ENCODE assay signal across 8 cellular contexts in the genomic region with DNA sequence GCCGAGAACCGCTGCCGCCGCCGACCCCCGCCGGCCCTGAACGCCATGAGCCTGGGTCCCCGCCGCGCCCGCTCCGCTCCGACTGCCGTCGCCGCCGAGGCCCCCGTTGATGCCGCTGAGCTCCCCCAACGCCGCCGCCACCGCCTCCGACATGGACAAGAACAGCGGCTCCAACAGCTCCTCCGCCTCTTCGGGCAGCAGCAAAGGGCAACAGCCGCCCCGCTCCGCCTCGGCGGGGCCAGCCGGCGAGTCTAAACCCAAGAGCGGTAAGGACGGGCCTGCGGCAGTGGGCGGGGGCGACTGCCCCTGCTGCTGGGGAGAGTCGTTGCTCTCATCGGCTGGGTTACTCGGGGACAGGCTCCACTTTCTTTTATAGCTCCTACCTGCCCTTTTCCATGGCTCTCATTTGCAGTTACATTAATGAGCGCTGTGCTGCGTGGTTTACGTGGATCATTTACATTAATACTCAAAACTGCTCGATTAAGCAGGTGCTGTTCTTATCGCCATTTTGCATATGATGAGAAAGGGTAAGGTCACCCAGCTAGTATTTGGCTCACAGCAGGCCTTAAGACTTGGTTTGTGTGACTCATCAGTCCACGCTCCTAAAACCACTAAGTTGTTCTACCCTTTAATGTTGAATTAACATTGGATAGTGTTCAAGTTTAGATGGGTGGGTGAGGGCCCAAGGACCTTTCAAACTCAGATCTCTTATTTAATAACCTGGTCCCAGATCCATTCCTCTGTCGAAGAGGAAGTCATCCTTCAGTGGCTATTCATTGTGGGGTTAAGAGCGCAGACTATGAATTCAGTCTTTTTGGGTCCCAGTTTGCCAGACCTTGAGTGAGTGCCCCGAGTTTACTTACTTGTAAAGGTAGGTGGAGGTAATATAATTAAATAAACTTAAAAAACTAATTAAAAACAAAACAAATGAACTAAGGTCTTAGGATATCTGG. TPM values are rescaled to one million over a fixed set of nuclear protein-coding genes. Genes with fewer than 3 reads are reported as not detected.
DNase-seq lines count a peak whose midpoint lies in the region; ATAC-seq lines count a peak whose summit lies in the region.

No MANE protein-coding gene starts in this region.

- peak overlapping the region; percentile 87 for H3K27ac Mint-ChIP-seq in activated CD8-positive, alpha-beta T cell treated with anti-CD3 and anti-CD28 coated beads, Interleukin-2, amount 10 ng/mL, durations not matched to agents 7 days and 5 days

- peak; percentile 12 for DNase-seq in NCI-H187 treated with DMSO at 0.1 percent for 48 hours (lab: John Stamatoyannopoulos, UW)
- DNase-seq in NCI-H187 (lab: John Stamatoyannopoulos, UW), result no peak
- peak; percentile 50 for DNase-seq in NCI-H226
- DNase-seq in activated CD8-positive, alpha-beta T cell treated with anti-CD3 and anti-CD28 coated beads, Interleukin-2, amount 10 ng/mL, durations not matched to agents 7 days and 5 days, result peak; percentile 55
- DNase-seq in stromal cell of bone marrow (ENCODE audit: low read depth), result peak; percentile 67

- H3K27ac ChIP-seq in muscle layer of colon (ENCODE audit: low read depth, low read length), result peak overlapping the region; percentile 99

- peak overlapping the region; percentile 99 for H3K9ac ChIP-seq in endocrine pancreas (ENCODE audit: control insufficient read depth, insufficient read depth, low read length)
- peak overlapping the region; percentile 97 for H3K9ac ChIP-seq in muscle layer of colon (ENCODE audit: low read length)

- H3K9me3 ChIP-seq in endocrine pancreas (ENCODE audit: control insufficient read depth, low read length), result no peaks in the 10 kb centered on the region
- H3K9me3 ChIP-seq in muscle layer of colon (ENCODE audit: low read length), result no peaks in the 10 kb centered on the region

- H3K9me3 Mint-ChIP-seq in activated CD8-positive, alpha-beta T cell treated with anti-CD3 and anti-CD28 coated beads, Interleukin-2, amount 10 ng/mL, durations not matched to agents 7 days and 5 days (ENCODE audit: insufficient read depth), result no peaks in the 10 kb centered on the region

- peaks cover 52% of the 10 kb centered on the region for H3K4me1 Mint-ChIP-seq in activated CD8-positive, alpha-beta T cell treated with anti-CD3 and anti-CD28 coated beads, Interleukin-2, amount 10 ng/mL, durations not matched to agents 7 days and 5 days (ENCODE audit: low read depth)

- no peaks in the 10 kb centered on the region for H3K36me3 ChIP-seq in endocrine pancreas (ENCODE audit: control insufficient read depth, insufficient read depth, low read length)
- no peaks in the 10 kb centered on the region for H3K36me3 ChIP-seq in muscle layer of colon (ENCODE audit: insufficient read depth, low read length)

- peak overlapping the region; percentile 97 for H3K4me3 ChIP-seq in endocrine pancreas (ENCODE audit: control insufficient read depth, insufficient read depth, low read length)
- H3K4me3 ChIP-seq in muscle layer of colon (ENCODE audit: low read depth in 1 of 2, low read length in 2 of 2), result peak overlapping the region; percentile 96 to 99

- CTCF ChIA-PET in activated CD8-positive, alpha-beta T cell treated with anti-CD3 and anti-CD28 coated beads, Interleukin-2, amount 10 ng/mL, durations not matched to agents 7 days and 5 days (lab: Charles Lee), result interaction anchor here (0.5 to 1.6 kb wide), 5 partner anchors 46 to 429 kb away, joined by 3 to 11 read pairs (median 4); a partner anchor contains a TSS

- no peaks in the 10 kb centered on the region for H3K27me3 Mint-ChIP-seq in activated CD8-positive, alpha-beta T cell treated with anti-CD3 and anti-CD28 coated beads, Interleukin-2, amount 10 ng/mL, durations not matched to agents 7 days and 5 days (ENCODE audit: low read depth)

- peak; percentile 31 for ATAC-seq in HG02870 (IDR thresholded peaks at IDR 0.05; ENCODE audit: unreplicated experiment)
- peak; percentile 57 for ATAC-seq in activated CD8-positive, alpha-beta T cell treated with anti-CD3 and anti-CD28 coated beads, Interleukin-2, amount 10 ng/mL, durations not matched to agents 7 days and 5 days

- POLR2A ChIA-PET in activated CD8-positive, alpha-beta T cell treated with anti-CD3 and anti-CD28 coated beads, Interleukin-2, amount 10 ng/mL, durations not matched to agents 7 days and 5 days (lab: Charles Lee), result interaction anchor here (0.6 to 2.3 kb wide), 10 partner anchors 8 to 551 kb away, joined by 3 to 8 read pairs (median 4); a partner anchor contains a TSS

- H3K27me3 ChIP-seq in endocrine pancreas (ENCODE audit: control insufficient read depth, insufficient read depth, low read length) (no peaks in the 10 kb centered on the region), muscle layer of colon (ENCODE audit: control insufficient read depth in 1 of 2, insufficient read depth in 2 of 2, low read length in 2 of 2) (no peaks in the 10 kb centered on the region)

- peaks cover 30% of the 10 kb centered on the region for H3K4me1 ChIP-seq in endocrine pancreas (ENCODE audit: control insufficient read depth, insufficient read depth, low read length)
- peaks cover 45% of the 10 kb centered on the region for H3K4me1 ChIP-seq in muscle layer of colon (ENCODE audit: insufficient read depth, low read length)

- peaks cover 43% of the 10 kb centered on the region for H3K36me3 Mint-ChIP-seq in activated CD8-positive, alpha-beta T cell treated with anti-CD3 and anti-CD28 coated beads, Interleukin-2, amount 10 ng/mL, durations not matched to agents 7 days and 5 days (ENCODE audit: low read depth)

- H3K4me3 Mint-ChIP-seq in activated CD8-positive, alpha-beta T cell treated with anti-CD3 and anti-CD28 coated beads, Interleukin-2, amount 10 ng/mL, durations not matched to agents 7 days and 5 days, result peak overlapping the region; percentile 88

RNA-seq across cellular contexts. Expression of a gene that starts 0.8 kb away (rescaled TPM):
- 100 to 1,000 TPM; 192 to 204 TPM for total RNA-seq in activated CD8-positive, alpha-beta T cell treated with anti-CD3 and anti-CD28 coated beads, Interleukin-2, amount 10 ng/mL, durations not matched to agents 7 days and 5 days

RNA-seq across cellular contexts. Expression of a gene that starts 6.0 kb away (rescaled TPM):
- total RNA-seq in activated CD8-positive, alpha-beta T cell treated with anti-CD3 and anti-CD28 coated beads, Interleukin-2, amount 10 ng/mL, durations not matched to agents 7 days and 5 days, result 10 to 100 TPM; 28.6 to 30.6 TPM

RNA-seq across cellular contexts. Expression of a gene that starts 39.1 kb away (rescaled TPM):
- 100 to 1,000 TPM; 273 to 275 TPM for total RNA-seq in activated CD8-positive, alpha-beta T cell treated with anti-CD3 and anti-CD28 coated beads, Interleukin-2, amount 10 ng/mL, durations not matched to agents 7 days and 5 days

RNA-seq across cellular contexts. Expression of a gene that starts 46.2 kb away (rescaled TPM):
- total RNA-seq in activated CD8-positive, alpha-beta T cell treated with anti-CD3 and anti-CD28 coated beads, Interleukin-2, amount 10 ng/mL, durations not matched to agents 7 days and 5 days, result 10 to 100 TPM; 63.3 to 64.0 TPM

Comparison
In these comparisons a context has a peak if more than half of its experiments do, and no peak if none do; other contexts are left out.
1. DNase-seq: peak in NCI-H187 treated with DMSO at 0.1 percent for 48 hours (single experiment), NCI-H226 (single experiment), activated CD8-positive, alpha-beta T cell treated with anti-CD3 and anti-CD28 coated beads, Interleukin-2, amount 10 ng/mL, durations not matched to agents 7 days and 5 days (single experiment) and stromal cell of bone marrow (single experiment); none in NCI-H187 (0 of 2).